ENCODE assay signal across 8 cellular contexts in the genomic region with DNA sequence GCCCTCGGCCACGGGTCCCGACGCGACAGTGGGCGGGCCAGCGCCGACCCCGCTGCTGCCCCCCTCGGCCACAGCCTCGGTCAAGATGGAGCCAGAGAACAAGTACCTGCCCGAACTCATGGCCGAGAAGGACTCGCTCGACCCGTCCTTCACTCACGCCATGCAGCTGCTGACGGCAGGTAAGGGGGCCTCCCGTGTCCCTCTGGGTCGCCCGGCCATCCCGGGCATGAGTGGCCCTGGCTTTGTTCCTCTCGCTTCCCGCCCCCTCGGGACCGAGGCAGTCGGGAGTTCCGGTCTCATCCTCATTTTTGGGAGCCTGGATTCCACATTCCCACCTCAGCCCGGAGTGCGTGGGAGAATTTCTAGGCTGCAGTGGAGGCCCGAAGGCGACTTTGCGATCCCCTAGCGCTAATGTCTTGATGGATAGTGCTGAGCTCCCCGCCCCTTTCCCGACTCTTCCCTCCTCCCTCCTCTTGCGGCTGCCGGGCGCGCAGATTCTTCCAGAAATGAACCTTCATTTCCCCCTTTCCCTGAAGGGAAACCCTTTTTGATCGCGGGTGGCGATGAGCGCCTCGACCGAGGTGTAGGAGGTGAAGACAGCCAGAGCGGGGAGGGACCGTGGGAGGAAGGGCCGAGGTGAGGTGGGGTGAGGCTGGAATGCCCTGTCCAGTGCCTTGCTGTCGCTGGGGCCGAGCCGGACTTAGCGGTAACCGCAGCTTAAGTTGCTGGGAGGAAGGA. TPM values are rescaled to one million over a fixed set of nuclear protein-coding genes. Genes with fewer than 3 reads are reported as not detected.
A peak's percentile ranks its signal among the peaks of the same experiment; 100 is the strongest.
DNase-seq lines count a peak whose midpoint lies in the region; ATAC-seq and TF ChIP-seq lines count a peak whose summit lies in the region.

No MANE protein-coding gene starts in this region.

- H4K20me1 ChIP-seq in PC-3 (ENCODE audit: low read length): peaks cover 37% of the 10 kb centered on the region

- POLR2A ChIA-PET in PC-3 (lab: Charles Lee; ENCODE audit: unreplicated experiment): interaction anchor here (0.6 to 0.8 kb wide), 3 partner anchors 20 to 254 kb away, joined by 3 read pairs; no protein-coding TSS in a partner anchor

- no peak for TF ChIP-seq POLR2A in upper lobe of left lung (IDR thresholded peaks at IDR 0.05)

- H3K4me3 ChIP-seq in PC-3 (ENCODE audit: low read length) (peak overlapping the region; percentile 97), upper lobe of left lung (peak overlapping the region; percentile 71 to 100 (median 90))

- 0 to 1% methylated on average over 24 to 43 of the region's 54 CpGs for WGBS in upper lobe of left lung, 2 donors

- BruUV-seq in PC-3 (replicated peaks; lab: Mats Ljungman, UMichigan): TSS peak; percentile 47

- in situ Hi-C loops in ACHN (cut with HindIII; ENCODE audit: low pct_ligation_motif_present, low pct_unique_long_range_greater_than_20kb, low sequenced_read_pairs): no loop called here

- peaks cover 13% of the 10 kb centered on the region; the same call in 1 of the 2 replicates for H3K4me1 ChIP-seq in PC-3 (ENCODE audit: insufficient read depth, low read length)
- H3K4me1 ChIP-seq in upper lobe of left lung: peaks cover 27 to 47% (median 29%) of the 10 kb centered on the region in 4 donors

- peak overlapping the region; percentile 93 for H3K9ac ChIP-seq in PC-3 (ENCODE audit: low read length)

- peak overlapping the region; percentile 67; the same call in 1 of the 2 replicates for H2AFZ ChIP-seq in PC-3 (ENCODE audit: low read length)

- H3K9me3 ChIP-seq in PC-3 (ENCODE audit: low read length): no peaks in the 10 kb centered on the region
- H3K9me3 ChIP-seq in upper lobe of left lung: no peaks in the 10 kb centered on the region

- H3K27me3 ChIP-seq in PC-3 (ENCODE audit: low read length) (no peaks in the 10 kb centered on the region), upper lobe of left lung (no peaks in the 10 kb centered on the region)

- H3K9me2 ChIP-seq in PC-3 (replicated peaks; ENCODE audit: low read length): no peaks in the 10 kb centered on the region

- H3K27ac ChIP-seq in PC-3 (ENCODE audit: low read length): peak overlapping the region; percentile 65
- peak overlapping the region; percentile 98 to 100 (median 99) for H3K27ac ChIP-seq in upper lobe of left lung

- ATAC-seq in GM18508 (IDR thresholded peaks at IDR 0.05; ENCODE audit: insufficient read depth, unreplicated experiment) (peak; percentile 8), HG03066 (IDR thresholded peaks at IDR 0.05; ENCODE audit: low read depth, unreplicated experiment) (peak; percentile 25), PC-3 (peak; percentile 18), omental fat pad (ENCODE audit: low FRiP score) (peak; percentile 20), upper lobe of left lung (ENCODE audit: low FRiP score in 2 of 2) (peak; percentile 57 to 68)

- H3F3A ChIP-seq in PC-3 (ENCODE audit: low read length, unreplicated experiment): no peaks in the 10 kb centered on the region

- intact Hi-C loops in PC-3 (cut with micrococcal nuclease): no loop called here
- intact Hi-C loops in head of caudate nucleus (cut with DNase I): loop anchor here (2.0 kb wide), 1 partner anchor 58 kb away; a partner anchor contains a TSS

- TF ChIP-seq CTCF in PC-3 (conservative IDR thresholded peaks at IDR 0.05; ENCODE audit: low read depth, low read length) (no peak), omental fat pad (IDR thresholded peaks at IDR 0.05) (no peak), upper lobe of left lung (IDR thresholded peaks at IDR 0.05) (no peak)

- DNase-seq in ACHN (peak; percentile 43), PC-3 (peak; percentile 29), head of caudate nucleus (peak; percentile 20 to 77 (median 54)), omental fat pad (ENCODE audit: low spot score) (peak; percentile 28), upper lobe of left lung (peak; percentile 59 to 64)
- DNase-seq in activated naive CD4-positive, alpha-beta T cell treated with anti-CD3 and anti-CD28 coated beads, Interleukin-2, amount 50 U/mL, for 16 hours: peak; percentile 23

- TF ChIP-seq EP300 in upper lobe of left lung (IDR thresholded peaks at IDR 0.05): no peak

- peak overlapping the region; percentile 88 for H3K4me2 ChIP-seq in PC-3 (ENCODE audit: low read length)

- peaks cover 6% of the 10 kb centered on the region; the same call in 1 of the 2 replicates for H3K36me3 ChIP-seq in PC-3 (ENCODE audit: low read depth, low read length)
- H3K36me3 ChIP-seq in upper lobe of left lung: peaks cover 0 to 2% (median 0%) of the 10 kb centered on the region in 4 donors

- CTCF ChIA-PET in PC-3 (lab: Charles Lee): interaction anchor here (0.6 to 0.9 kb wide), 3 partner anchors 49 to 506 kb away, joined by 3 to 6 read pairs (median 5); no protein-coding TSS in a partner anchor

- H3K79me2 ChIP-seq in PC-3 (ENCODE audit: low read length): peaks cover 57% of the 10 kb centered on the region

RNA-seq across cellular contexts. Expression of a gene that starts 0.7 kb away (rescaled TPM):
- total RNA-seq in PC-3 (2014; rRNA removed): 86.7 and 114 TPM in 2 replicates
- 10 to 100 TPM; 49.6 to 63.5 (median 57.2) TPM for total RNA-seq in omental fat pad
- 100 to 1,000 TPM in 1 of 6 donors, 10 to 100 TPM in 5; 52.4 to 101 (median 91.9) TPM for total RNA-seq in upper lobe of left lung

RNA-seq across cellular contexts. Expression of a gene that starts 58.4 kb away (rescaled TPM):
- total RNA-seq in PC-3 (2014; rRNA removed) (7.7 and 9.4 TPM in 2 replicates), omental fat pad (1 to 10 TPM; 2.5 to 5.6 (median 3.6) TPM), upper lobe of left lung (10 to 100 TPM in 3 of 6 donors, 1 to 10 TPM in 3; 5.0 to 22.1 (median 10.2) TPM)

Comparison
In these comparisons a context has a peak if more than half of its experiments do, and no peak if none do; other contexts are left out.
1. Peak in every context shown above with its lines: DNase-seq, ATAC-seq, H3K4me3 ChIP-seq and H3K27ac ChIP-seq.
2. ATAC-seq: peak in every context shown above with its lines; median percentile 62 in upper lobe of left lung; 25 in HG03066; 20 in omental fat pad; 18 in PC-3; 8 in GM18508.